ENCODE assay signal across 8 cellular contexts in genomic region chr7:76234931-76235441, GRCh38. TPM values are rescaled to one million over a fixed set of nuclear protein-coding genes. Genes with fewer than 3 reads are reported as not detected.
DNase-seq lines count a peak whose midpoint lies in the region; ATAC-seq, FAIRE-seq and TF ChIP-seq lines count a peak whose summit lies in the region.

No MANE protein-coding gene starts in this region.

- CTCF ChIA-PET in AG04450 (lab: Charles Lee) (interaction anchor here (0.6 to 1.7 kb wide), 4 partner anchors 28 to 103 kb away, joined by 3 to 6 read pairs (median 4); no protein-coding TSS in a partner anchor), endothelial cell of umbilical vein (lab: Charles Lee) (interaction anchor here (0.6 to 2.2 kb wide), 8 partner anchors 20 to 79 kb away, joined by 3 to 14 read pairs (median 6); partner anchors contain the start of gene SRRM3)

- peak; percentile 59 for ATAC-seq in GM21423 (IDR thresholded peaks at IDR 0.05; ENCODE audit: unreplicated experiment)
- ATAC-seq in HG02571 (IDR thresholded peaks at IDR 0.05; ENCODE audit: unreplicated experiment) = no peak

- H3K4me3 ChIP-seq in AG04450 (ENCODE audit: low read depth, low read length) = peak overlapping the region; percentile 37
- peak overlapping the region in 1 of 3 experiments; percentile 3 for H3K4me3 ChIP-seq in endothelial cell of umbilical vein (replicated peaks in 1 of 3; ENCODE audit: insufficient read depth in 1 of 3, low read depth in 1 of 3, low read length in 3 of 3)

- TF ChIP-seq POLR2A in endothelial cell of umbilical vein (IDR thresholded peaks at IDR 0.05; ENCODE audit: low read depth, low read length) = no peak

- H3K9ac ChIP-seq in endothelial cell of umbilical vein (replicated peaks; ENCODE audit: extremely low read depth, insufficient read depth, low read length) = no peak overlapping the region

- no peaks in the 10 kb centered on the region for H3K36me3 ChIP-seq in endothelial cell of umbilical vein (ENCODE audit: control insufficient read depth in 2 of 2, extremely low read depth in 1 of 2, insufficient read depth in 2 of 2, low read length in 2 of 2)

- FAIRE-seq in endothelial cell of umbilical vein (lab: Jason Lieb, UNC) = peak; percentile 87

- peak; percentile 36 for DNase-seq in AG04450 (ENCODE audit: low read depth, low spot score)
- peak; percentile 56 for DNase-seq in NCI-H748 treated with DMSO at 0.1 percent for 48 hours (lab: John Stamatoyannopoulos, UW)
- peak; percentile 56 for DNase-seq in activated T-cell treated with anti-CD3 and anti-CD28 coated beads for 1 hour (ENCODE audit: low read depth)
- peak; percentile 81 for DNase-seq in endothelial cell of umbilical vein (ENCODE audit: low read depth, low spot score)
- peak; percentile 57 for DNase-seq in myocyte (ENCODE audit: low read depth)
- DNase-seq in stimulated activated CD8-positive, alpha-beta memory T cell treated with anti-CD3 and anti-CD28 coated beads, Interleukin-4, amount 100 ng/mL, for 48 hours = peak; percentile 93

- H3K4me2 ChIP-seq in endothelial cell of umbilical vein (ENCODE audit: insufficient read depth, low read length) = no peak overlapping the region

- no peaks in the 10 kb centered on the region for H3K4me1 ChIP-seq in endothelial cell of umbilical vein (ENCODE audit: control insufficient read depth, extremely low read depth, insufficient read depth, low read length)

- no peaks in the 10 kb centered on the region for H3K9me1 ChIP-seq in endothelial cell of umbilical vein (replicated peaks; ENCODE audit: control insufficient read depth, extremely low read depth, insufficient read depth, low read length)

- no peaks in the 10 kb centered on the region for H3K79me2 ChIP-seq in endothelial cell of umbilical vein (ENCODE audit: control insufficient read depth, insufficient read depth, low read length)

- H3K27ac ChIP-seq in AG04450 (ENCODE audit: low read depth, low read length) (no peak overlapping the region), endothelial cell of umbilical vein (ENCODE audit: insufficient read depth, low read depth, low read length) (no peak overlapping the region)

- H3K9me3 ChIP-seq in AG04450 (ENCODE audit: control insufficient read depth, insufficient read depth, low read length) (no peaks in the 10 kb centered on the region; the same call in 1 of the 2 replicates), endothelial cell of umbilical vein (replicated peaks; ENCODE audit: control insufficient read depth, insufficient read depth, low read length) (no peaks in the 10 kb centered on the region)

- peaks cover 33% of the 10 kb centered on the region for H3K27me3 ChIP-seq in AG04450 (ENCODE audit: control insufficient read depth, insufficient read depth, low read length)
- peaks cover 0 to 6% of the 10 kb centered on the region in 2 experiments for H3K27me3 ChIP-seq in endothelial cell of umbilical vein (ENCODE audit: control insufficient read depth in 2 of 2, insufficient read depth in 2 of 2, low read length in 2 of 2)

- dilution Hi-C loops in endothelial cell of umbilical vein (cut with MboI; ENCODE audit: extremely low pct_ligation_motif_present, low sequenced_read_pairs) = no loop called here

- peak overlapping the region; percentile 55 for H2AFZ ChIP-seq in endothelial cell of umbilical vein (ENCODE audit: low read depth, low read length)

- no TSS peak for BruUV-seq in endothelial cell of umbilical vein (replicated peaks; lab: Mats Ljungman, UMichigan)

- TF ChIP-seq CTCF in AG04450 (IDR thresholded peaks at IDR 0.05; ENCODE audit: low read depth, low read length) (no peak), endothelial cell of umbilical vein (IDR thresholded peaks at IDR 0.05; ENCODE audit: extremely low read depth in 1 of 2, insufficient read depth in 1 of 2, low read depth in 1 of 2, low read length in 2 of 2) (no peak)

- no peaks in the 10 kb centered on the region for H4K20me1 ChIP-seq in endothelial cell of umbilical vein (replicated peaks; ENCODE audit: control insufficient read depth, extremely low read depth, insufficient read depth, low read length)

- intact Hi-C loops in endothelial cell of umbilical vein (cut with micrococcal nuclease) = loop anchor here (1.0 kb wide), 1 partner anchor 79 kb away; no protein-coding TSS in a partner anchor

- POLR2A ChIA-PET in AG04450 (lab: Yijun Ruan, JAX) (interaction anchor here (0.6 to 0.7 kb wide), 3 partner anchors 29 to 686 kb away, joined by 3 read pairs; no protein-coding TSS in a partner anchor), endothelial cell of umbilical vein (lab: Charles Lee) (interaction anchor here (0.6 kb wide), 1 partner anchor 64 kb away, joined by 4 read pairs; no protein-coding TSS in a partner anchor)

TF ChIP-seq in endothelial cell of umbilical vein, 7 proteins besides CTCF, POLR2A, EP300 and RAD21:
- TF ChIP-seq MYC (IDR thresholded peaks at IDR 0.05; ENCODE audit: low read depth, low read length) (no peak), GATA2 (IDR thresholded peaks at IDR 0.05; ENCODE audit: insufficient read depth, insufficient read length, low read depth, low read length) (no peak), FOS (IDR thresholded peaks at IDR 0.05; ENCODE audit: borderline replicate concordance, insufficient read depth, low read length) (no peak), POLR2AphosphoS5 (IDR thresholded peaks at IDR 0.05; ENCODE audit: insufficient read depth, low read depth, low read length) (no peak), EZH2 (IDR thresholded peaks at IDR 0.05; ENCODE audit: borderline replicate concordance, low read depth, low read length, severe bottlenecking) (no peak), MAX (IDR thresholded peaks at IDR 0.05; ENCODE audit: insufficient read depth, insufficient read length) (no peak), JUN (IDR thresholded peaks at IDR 0.05; ENCODE audit: borderline replicate concordance, insufficient read depth, insufficient read length, low read depth) (no peak)

RNA-seq across cellular contexts. Expression of gene SRRM3, which starts 33.3 kb away (rescaled TPM):
- polyA plus RNA-seq in AG04450 (2011; rRNA removed) (1.5 and 2.0 TPM in 2 replicates), endothelial cell of umbilical vein (4.4 and 4.9 TPM in 2 replicates)
- 2.5 and 3.0 TPM in 2 replicates for polyA minus RNA-seq in AG04450 (2011; rRNA and poly(A)+ RNA removed)
- total RNA-seq in endothelial cell of umbilical vein (4.8 and 5.4 TPM in 2 replicates), myocyte (2.8 TPM in 2 replicates)
- polyA plus RNA-seq in endothelial cell of umbilical vein (2011; cell fraction: cytosol; rRNA removed) = 2.4 and 3.9 TPM in 2 replicates
- polyA plus RNA-seq in endothelial cell of umbilical vein (2011; cell fraction: nucleus; rRNA removed) = 2.6 and 3.0 TPM in 2 replicates
- polyA plus RNA-seq in endothelial cell of umbilical vein (2012) = 1.7 and 4.1 TPM in 2 replicates
- 2.3 and 2.4 TPM in 2 replicates for polyA minus RNA-seq in endothelial cell of umbilical vein
- not detected for polyA minus RNA-seq in endothelial cell of umbilical vein (2011; cell fraction: cytosol; rRNA and poly(A)+ RNA removed)
- polyA minus RNA-seq in endothelial cell of umbilical vein (2011; cell fraction: nucleus; rRNA and poly(A)+ RNA removed) = 0.63 and 0.87 TPM in 2 replicates
- polyA plus RNA-seq in myocyte (2012) = 6.6 TPM

Comparison
In these comparisons a context has a peak if more than half of its experiments do, and no peak if none do; other contexts are left out.
1. DNase-seq: peak in every context shown above with its lines; median percentile 93 in stimulated activated CD8-positive, alpha-beta memory T cell treated with anti-CD3 and anti-CD28 coated beads, Interleukin-4, amount 100 ng/mL, for 48 hours; 81 in endothelial cell of umbilical vein; 57 in myocyte; 56 in NCI-H748 treated with DMSO at 0.1 percent for 48 hours; 56 in activated T-cell treated with anti-CD3 and anti-CD28 coated beads for 1 hour; 36 in AG04450.